9 cellular contexts compared by ENCODE assay signal in genomic region chr5:72555871-72556270, GRCh38. TPM values are rescaled to one million over a fixed set of nuclear protein-coding genes. Genes with fewer than 3 reads are reported as not detected.
DNase-seq lines count a peak whose midpoint lies in the region; ATAC-seq and TF ChIP-seq lines count a peak whose summit lies in the region.
"Had no signal": no experiment of that assay in that cellular context is flagged by ENCODE, and none has a peak within 500 bp of the region (broad histone marks: within the 10 kb centered on the region; RNA-seq: fewer than 3 reads in every experiment).

No MANE protein-coding gene starts in this region.

- H3K4me1 Mint-ChIP-seq in natural killer cell, result peaks cover 13 to 16% of the 10 kb centered on the region in 2 donors
- peaks cover 9 to 12% of the 10 kb centered on the region in 2 donors for H3K4me1 Mint-ChIP-seq in natural killer cell treated with Interleukin-12 subunit alpha and Interleukin-12 subunit beta and Interleukin-15 and Interleukin-18, amount 100 ng/mL, for 72 hours (ENCODE audit: low read depth in 2 of 2)
- H3K4me1 Mint-ChIP-seq in memory B cell, result peaks cover 13% of the 10 kb centered on the region

- peak overlapping the region; percentile 87 for H3K4me3 Mint-ChIP-seq in natural killer cell
- H3K4me3 Mint-ChIP-seq in natural killer cell treated with Interleukin-12 subunit alpha and Interleukin-12 subunit beta and Interleukin-15 and Interleukin-18, amount 100 ng/mL, for 72 hours, result no peak overlapping the region
- peak overlapping the region; percentile 87 for H3K4me3 Mint-ChIP-seq in memory B cell

- H3K9me3 ChIP-seq in adrenal gland (replicated peaks in 1 of 3), result no peaks in the 10 kb centered on the region

- peak overlapping the region in 3 of 5 donors; percentile 4 to 86 (median 79) for H3K27ac ChIP-seq in adrenal gland

- H3K27ac Mint-ChIP-seq in natural killer cell (no peak overlapping the region), memory B cell (no peak overlapping the region)
- no peak overlapping the region for H3K27ac Mint-ChIP-seq in natural killer cell treated with Interleukin-12 subunit alpha and Interleukin-12 subunit beta and Interleukin-15 and Interleukin-18, amount 100 ng/mL, for 72 hours

- H3K4me1 ChIP-seq in adrenal gland (replicated peaks in 1 of 2), result peaks cover 6 to 19% of the 10 kb centered on the region in 2 donors

- intact Hi-C loops in natural killer cell (cut with micrococcal nuclease) (no loop called here), adrenal gland (cut with DNase I) (no loop called here)

- 57 to 87% (median 69%) methylated on average over 1 of the region's 1 CpG for WGBS in adrenal gland, 4 donors

- H3K9me3 Mint-ChIP-seq in natural killer cell (no peaks in the 10 kb centered on the region), memory B cell (no peaks in the 10 kb centered on the region)
- H3K9me3 Mint-ChIP-seq in natural killer cell treated with Interleukin-12 subunit alpha and Interleukin-12 subunit beta and Interleukin-15 and Interleukin-18, amount 100 ng/mL, for 72 hours, result no peaks in the 10 kb centered on the region

- no peaks in the 10 kb centered on the region for H3K36me3 ChIP-seq in adrenal gland (replicated peaks in 1 of 2)

- H3K27me3 Mint-ChIP-seq in natural killer cell (ENCODE audit: low read depth in 2 of 2) (peaks cover 19 to 41% of the 10 kb centered on the region in 2 donors), memory B cell (peaks cover 11% of the 10 kb centered on the region)
- peaks cover 24 to 41% of the 10 kb centered on the region in 2 donors for H3K27me3 Mint-ChIP-seq in natural killer cell treated with Interleukin-12 subunit alpha and Interleukin-12 subunit beta and Interleukin-15 and Interleukin-18, amount 100 ng/mL, for 72 hours

- ATAC-seq in natural killer cell (no peak), memory B cell (ENCODE audit: low read depth) (no peak), GM18909 (IDR thresholded peaks at IDR 0.05; ENCODE audit: poor library complexity, unreplicated experiment) (no peak)
- no peak for ATAC-seq in natural killer cell treated with Interleukin-12 subunit alpha and Interleukin-12 subunit beta and Interleukin-15 and Interleukin-18, amount 100 ng/mL, for 72 hours

- H3K36me3 Mint-ChIP-seq in natural killer cell (no peaks in the 10 kb centered on the region), memory B cell (no peaks in the 10 kb centered on the region)
- H3K36me3 Mint-ChIP-seq in natural killer cell treated with Interleukin-12 subunit alpha and Interleukin-12 subunit beta and Interleukin-15 and Interleukin-18, amount 100 ng/mL, for 72 hours, result no peaks in the 10 kb centered on the region

- DNase-seq in natural killer cell, result no peak
- no peak for DNase-seq in natural killer cell treated with Interleukin-12 subunit alpha and Interleukin-12 subunit beta and Interleukin-15 and Interleukin-18, amount 100 ng/mL, for 72 hours (ENCODE audit: low spot score)
- DNase-seq in adrenal gland, result no peak
- no peak for DNase-seq in memory B cell (ENCODE audit: low spot score in 2 of 2)
- no peak for DNase-seq in cerebellum (ENCODE audit: low spot score)
- DNase-seq in globus pallidus (ENCODE audit: low spot score), result no peak
- DNase-seq in NCI-H774 (lab: John Stamatoyannopoulos, UW), result no peak
- DNase-seq: activated naive CD4-positive, alpha-beta T cell treated with Interleukin-2 at 50 U/mL for 16 hours had no signal

- no peak for TF ChIP-seq POLR2A in adrenal gland (IDR thresholded peaks at IDR 0.05)

- H3K4me3 ChIP-seq in adrenal gland, result peak overlapping the region in 1 of 4 donors; percentile 21

- TF ChIP-seq CTCF in natural killer cell (IDR thresholded peaks at IDR 0.05) (no peak), adrenal gland (IDR thresholded peaks at IDR 0.05) (no peak)

- no peaks in the 10 kb centered on the region for H3K27me3 ChIP-seq in adrenal gland

RNA-seq across cellular contexts. Expression of gene ZNF366, which starts 48.7 kb away (rescaled TPM):
- total RNA-seq in natural killer cell, result under 1 TPM in 1 of 3 donors, not detected in 2; 0.54 TPM
- total RNA-seq in natural killer cell treated with Interleukin-12 subunit alpha and Interleukin-12 subunit beta and Interleukin-15 and Interleukin-18, amount 100 ng/mL, for 72 hours, result not detected
- 1 to 10 TPM; 2.1 to 5.3 (median 3.9) TPM for total RNA-seq in adrenal gland
- polyA plus RNA-seq in adrenal gland, result 1 to 10 TPM in 2 of 3 donors, under 1 TPM in 1; 0.24 to 2.2 (median 1.3) TPM
- 1.1 TPM for total RNA-seq in cerebellum
